ENCODE assay signal across 15 cellular contexts in the genomic region with DNA sequence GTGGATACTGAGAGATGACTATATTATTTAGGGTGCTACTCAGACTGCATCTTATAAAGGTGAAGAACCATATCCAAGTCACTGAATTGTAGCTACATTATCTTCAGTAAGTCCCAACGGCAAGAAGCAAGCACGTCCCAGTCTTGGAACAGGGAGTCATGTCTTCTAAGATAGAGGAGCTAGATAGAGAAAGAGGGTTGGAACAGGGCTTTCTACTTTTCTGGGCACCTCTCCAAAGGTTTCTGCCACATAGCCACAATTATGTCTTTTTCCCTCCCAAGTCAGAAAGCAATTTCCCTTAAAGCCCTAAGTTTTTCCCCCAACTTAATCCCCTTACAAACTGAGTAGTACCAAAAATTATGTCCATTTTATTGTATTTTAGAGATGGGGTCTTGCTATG. TPM values are rescaled to one million over a fixed set of nuclear protein-coding genes. Genes with fewer than 3 reads are reported as not detected.
DNase-seq lines count a peak whose midpoint lies in the region; ATAC-seq and TF ChIP-seq lines count a peak whose summit lies in the region.
"Had no signal": no experiment of that assay in that cellular context is flagged by ENCODE, and none has a peak within 500 bp of the region (broad histone marks: within the 10 kb centered on the region; RNA-seq: fewer than 3 reads in every experiment).

No MANE protein-coding gene starts in this region.

- H3K4me3 ChIP-seq in left ventricle myocardium inferior (no peak overlapping the region), heart left ventricle (no peak overlapping the region), adipocyte (ENCODE audit: low read length) (peak overlapping the region; percentile 1), fibroblast of pulmonary artery (replicated peaks; ENCODE audit: low read depth, low read length) (no peak overlapping the region), BE2C (ENCODE audit: low read depth, low read length) (no peak overlapping the region)
- H3K4me3 ChIP-seq: pancreas, uterus had no signal

- ATAC-seq in heart left ventricle = no peak
- ATAC-seq in stimulated activated naive CD8-positive, alpha-beta T cell treated with anti-CD3 and anti-CD28 coated beads, Interleukin-15, Interleukin-2, amounts not matched to agents 100 U/mL and 50 U/mL, for 24 hours = no peak
- ATAC-seq: pancreas had no signal

- no peak for TF ChIP-seq POLR2A in heart left ventricle (IDR thresholded peaks at IDR 0.05)

- WGBS in heart left ventricle, 4 donors = 22 to 35% (median 31%) methylated on average over 2 of the region's 2 CpGs

- DNase-seq in left ventricle myocardium inferior (no peak), heart left ventricle (no peak), adipocyte (ENCODE audit: low read depth) (peak; percentile 85), fibroblast of pulmonary artery (ENCODE audit: low read depth) (peak; percentile 72), NCI-H2171 (lab: John Stamatoyannopoulos, UW) (no peak), BE2C (no peak)
- no peak for DNase-seq in activated naive CD4-positive, alpha-beta T cell (lab: John Stamatoyannopoulos, UW)
- DNase-seq in stimulated activated naive CD8-positive, alpha-beta T cell treated with anti-CD3 and anti-CD28 coated beads, Interleukin-15, Interleukin-2, amounts not matched to agents 100 U/mL and 50 U/mL, for 24 hours = no peak
- DNase-seq: ACHN, anterior cingulate cortex, GOT3, NCI-H1105 treated with DMSO at 0.1 percent for 48 hours, pancreas, Right ventricle myocardium superior, uterus had no signal

- H3K27me3 ChIP-seq in left ventricle myocardium inferior (ENCODE audit: low read depth) (no peaks in the 10 kb centered on the region), heart left ventricle (no peaks in the 10 kb centered on the region), adipocyte (replicated peaks; ENCODE audit: control insufficient read depth, insufficient read depth, low read length) (no peaks in the 10 kb centered on the region), BE2C (no peaks in the 10 kb centered on the region)
- H3K27me3 ChIP-seq: pancreas, uterus had no signal

- H3K9me3 ChIP-seq in left ventricle myocardium inferior (replicated peaks) (no peaks in the 10 kb centered on the region), heart left ventricle (no peaks in the 10 kb centered on the region), adipocyte (ENCODE audit: control insufficient read depth, low read length) (no peaks in the 10 kb centered on the region), BE2C (no peaks in the 10 kb centered on the region)
- H3K9me3 ChIP-seq: pancreas, uterus had no signal

- no peak overlapping the region for H3K9ac ChIP-seq in adipocyte (ENCODE audit: low read length)

- H3K27ac ChIP-seq in left ventricle myocardium inferior (replicated peaks) (peak overlapping the region; percentile 86), heart left ventricle (peak overlapping the region in 1 of 12 donors; percentile 8)
- H3K27ac ChIP-seq: pancreas, uterus had no signal

- intact Hi-C loops in left ventricle myocardium inferior (cut with micrococcal nuclease) = no loop called here
- intact Hi-C loops in heart left ventricle (cut with DNase I) = no loop called here

- H3K4me1 ChIP-seq in left ventricle myocardium inferior = peaks cover 64% of the 10 kb centered on the region
- H3K4me1 ChIP-seq in heart left ventricle = peaks cover 0 to 45% (median 21%) of the 10 kb centered on the region in 12 donors
- H3K4me1 ChIP-seq in adipocyte (ENCODE audit: control insufficient read depth, insufficient read depth, low read length) = peaks cover 43% of the 10 kb centered on the region
- no peaks in the 10 kb centered on the region for H3K4me1 ChIP-seq in BE2C
- H3K4me1 ChIP-seq: pancreas had no signal

- H3K36me3 ChIP-seq in left ventricle myocardium inferior (peaks cover 6% of the 10 kb centered on the region), heart left ventricle (no peaks in the 10 kb centered on the region), adipocyte (ENCODE audit: control insufficient read depth, insufficient read depth, low read length, severe bottlenecking) (no peaks in the 10 kb centered on the region), BE2C (no peaks in the 10 kb centered on the region)
- H3K36me3 ChIP-seq: pancreas, uterus had no signal

- TF ChIP-seq CTCF in left ventricle myocardium inferior (IDR thresholded peaks at IDR 0.05; ENCODE audit: borderline replicate concordance) (no peak), heart left ventricle (IDR thresholded peaks at IDR 0.05) (no peak), fibroblast of pulmonary artery (IDR thresholded peaks at IDR 0.05; ENCODE audit: low read length, missing control alignments) (no peak), BE2C (IDR thresholded peaks at IDR 0.05; ENCODE audit: low read depth, low read length) (no peak)

RNA-seq across cellular contexts. Expression of gene MAPK1IP1L, which starts 22.4 kb away (rescaled TPM):
- 68.2 TPM for total RNA-seq in left ventricle myocardium inferior
- 100 to 1,000 TPM in 2 of 9 donors, 10 to 100 TPM in 7; 58.9 to 159 (median 80.1) TPM for total RNA-seq in heart left ventricle
- 10 to 100 TPM; 23.8 to 66.7 TPM for polyA plus RNA-seq in heart left ventricle
- 146 TPM for polyA plus RNA-seq in BE2C (2012; ENCODE audit: insufficient read depth, insufficient read length, low read depth)

RNA-seq across cellular contexts. Expression of gene SOCS4, which starts 46.8 kb away (rescaled TPM):
- total RNA-seq in left ventricle myocardium inferior = 18.1 TPM
- total RNA-seq in heart left ventricle = 10 to 100 TPM in 8 of 9 donors, 1 to 10 TPM in 1; 8.9 to 20.7 (median 15.6) TPM
- polyA plus RNA-seq in heart left ventricle = 1 to 10 TPM; 3.7 to 8.0 TPM
- polyA plus RNA-seq in BE2C (2012; ENCODE audit: insufficient read depth, insufficient read length, low read depth) = 22.7 TPM

RNA-seq across cellular contexts. Expression of gene WDHD1, which starts 47.0 kb away (rescaled TPM):
- total RNA-seq in left ventricle myocardium inferior (1.3 TPM), heart left ventricle (1 to 10 TPM in 8 of 9 donors, under 1 TPM in 1; 0.44 to 3.5 (median 2.2) TPM)
- polyA plus RNA-seq in heart left ventricle = 1 to 10 TPM in 1 of 2 donors, under 1 TPM in 1; 0.42 to 1.4 TPM
- polyA plus RNA-seq in BE2C (2012; ENCODE audit: insufficient read depth, insufficient read length, low read depth) = 1.9 TPM

RNA-seq across cellular contexts. Expression of gene LGALS3, which starts 55.2 kb away (rescaled TPM):
- total RNA-seq in left ventricle myocardium inferior (194 TPM), heart left ventricle (100 to 1,000 TPM; 143 to 372 (median 197) TPM)
- 100 to 1,000 TPM; 272 to 311 TPM for polyA plus RNA-seq in heart left ventricle
- 22.8 TPM for polyA plus RNA-seq in BE2C (2012; ENCODE audit: insufficient read depth, insufficient read length, low read depth)

Comparison
In these comparisons a context has a peak if more than half of its experiments do, and no peak if none do; other contexts are left out.
1. DNase-seq: peak in adipocyte (single experiment) and fibroblast of pulmonary artery (single experiment); none in left ventricle myocardium inferior (single experiment), heart left ventricle (0 of 5), activated naive CD4-positive, alpha-beta T cell (0 of 4), stimulated activated naive CD8-positive, alpha-beta T cell treated with anti-CD3 and anti-CD28 coated beads, Interleukin-15, Interleukin-2, amounts not matched to agents 100 U/mL and 50 U/mL, for 24 hours (single experiment), NCI-H2171 (single experiment) and BE2C (single experiment).